21 cellular contexts compared by ENCODE assay signal in genomic region chr2:10424916-10425505, GRCh38.
"Had no signal": no experiment of that assay in that cellular context is flagged by ENCODE, and none has a peak within 500 bp of the region (broad histone marks: within the 10 kb centered on the region; RNA-seq: fewer than 3 reads in every experiment).

No MANE protein-coding gene starts in this region.

- H3K4me1 ChIP-seq: breast epithelium had no signal

- H3K27ac Mint-ChIP-seq: activated CD4-positive, alpha-beta memory T cell treated with anti-CD3 and anti-CD28 coated beads for 36 hours; activated CD4-positive, alpha-beta T cell treated with anti-CD3 and anti-CD28 coated beads, Interleukin-2, amount 10 ng/mL, durations not matched to agents 7 days and 5 days; activated naive CD4-positive, alpha-beta T cell treated with anti-CD3 and anti-CD28 coated beads, Interleukin-2, amount 50 U/mL, for 24 hours; activated T-cell treated with anti-CD3 and anti-CD28 coated beads, Interleukin-2, amount 50 U/mL, for 72 hours had no signal

- ATAC-seq: activated T-cell treated with anti-CD3 and anti-CD28 coated beads, Interleukin-2, amount 50 U/mL, for 72 hours had no signal

- H3K4me3 Mint-ChIP-seq: activated CD4-positive, alpha-beta memory T cell treated with anti-CD3 and anti-CD28 coated beads for 36 hours; activated CD4-positive, alpha-beta T cell treated with anti-CD3 and anti-CD28 coated beads, Interleukin-2, amount 10 ng/mL, durations not matched to agents 7 days and 5 days; activated naive CD4-positive, alpha-beta T cell treated with anti-CD3 and anti-CD28 coated beads, Interleukin-2, amount 50 U/mL, for 24 hours; activated T-cell treated with anti-CD3 and anti-CD28 coated beads, Interleukin-2, amount 50 U/mL, for 72 hours had no signal

- H3K27me3 Mint-ChIP-seq: activated CD4-positive, alpha-beta memory T cell treated with anti-CD3 and anti-CD28 coated beads for 36 hours; activated CD4-positive, alpha-beta T cell treated with anti-CD3 and anti-CD28 coated beads, Interleukin-2, amount 10 ng/mL, durations not matched to agents 7 days and 5 days; activated naive CD4-positive, alpha-beta T cell treated with anti-CD3 and anti-CD28 coated beads, Interleukin-2, amount 50 U/mL, for 24 hours had no signal

- H3K27me3 ChIP-seq: breast epithelium had no signal

- H3K4me3 ChIP-seq: breast epithelium, SK-N-MC had no signal

- H3K27ac ChIP-seq: breast epithelium, SK-N-MC, VCaP had no signal

- H3K9me3 ChIP-seq: breast epithelium had no signal

- H3K9me3 Mint-ChIP-seq: activated CD4-positive, alpha-beta memory T cell treated with anti-CD3 and anti-CD28 coated beads for 36 hours; activated CD4-positive, alpha-beta T cell treated with anti-CD3 and anti-CD28 coated beads, Interleukin-2, amount 10 ng/mL, durations not matched to agents 7 days and 5 days; activated naive CD4-positive, alpha-beta T cell treated with anti-CD3 and anti-CD28 coated beads, Interleukin-2, amount 50 U/mL, for 24 hours; activated T-cell treated with anti-CD3 and anti-CD28 coated beads, Interleukin-2, amount 50 U/mL, for 72 hours had no signal

- DNase-seq: activated CD4-positive, alpha-beta memory T cell treated with anti-CD3 and anti-CD28 coated beads for 36 hours; activated CD4-positive, alpha-beta T cell treated with anti-CD3 and anti-CD28 coated beads, Interleukin-2, amount 10 ng/mL, durations not matched to agents 7 days and 5 days; activated CD4-positive, CD25-positive, alpha-beta regulatory T cell; activated CD8-positive, alpha-beta memory T cell treated with anti-CD3 and anti-CD28 coated beads for 24 hours; activated naive CD4-positive, alpha-beta T cell; activated T-cell treated with anti-CD3 and anti-CD28 coated beads, Interleukin-2, amount 50 U/mL, for 72 hours; aorta; central memory CD4-positive, alpha-beta T cell; MM.1S; NCI-H1105; NCI-H1436; NCI-H1694 treated with DMSO at 0.1 percent for 48 hours; NCI-H2029 treated with DMSO at 0.1 percent for 48 hours; NCI-H510A treated with DMSO at 0.1 percent for 48 hours; NCI-H69; NK-92 treated with Interleukin-12 subunit alpha and Interleukin-12 subunit beta, amount 100 ng/mL, for 24 hours; T-helper 1 cell had no signal

- H3K36me3 ChIP-seq: breast epithelium had no signal

- H3K4me1 Mint-ChIP-seq: activated CD4-positive, alpha-beta T cell treated with anti-CD3 and anti-CD28 coated beads, Interleukin-2, amount 10 ng/mL, durations not matched to agents 7 days and 5 days; activated naive CD4-positive, alpha-beta T cell treated with anti-CD3 and anti-CD28 coated beads, Interleukin-2, amount 50 U/mL, for 24 hours had no signal
